ENCODE assay signal across 6 cellular contexts in the genomic region with DNA sequence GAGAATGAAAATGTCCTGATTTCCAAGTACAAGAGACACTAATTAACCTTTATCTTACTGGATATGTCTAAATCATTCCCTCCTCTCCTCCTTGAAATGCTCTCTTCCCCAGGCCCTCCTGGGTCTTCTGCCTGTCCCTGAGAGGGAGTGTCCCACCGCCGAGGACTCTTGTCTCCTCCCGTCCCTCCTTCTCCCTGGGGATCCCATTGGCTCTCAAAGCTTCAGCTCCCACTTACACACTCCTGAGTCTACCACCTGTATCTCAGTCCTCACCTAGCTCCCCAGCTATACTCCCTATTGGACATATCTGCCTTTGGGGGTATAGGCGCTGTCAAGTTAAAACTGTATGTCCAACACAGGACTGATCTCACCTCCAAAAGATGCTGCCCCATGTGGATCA.
"Had no signal": no experiment of that assay in that cellular context is flagged by ENCODE, and none has a peak within 500 bp of the region (broad histone marks: within the 10 kb centered on the region; RNA-seq: fewer than 3 reads in every experiment).

No MANE protein-coding gene starts in this region.

- H3K27ac Mint-ChIP-seq: H9 had no signal

- H2AFZ ChIP-seq: GM23248 had no signal

- DNase-seq: GM23248, GOT3, H9, HCEC 1CT, IMR-90 had no signal

- H3K4me3 Mint-ChIP-seq: H9 had no signal

- H3K4me3 ChIP-seq: GM23248, K562 had no signal

- H3K27ac ChIP-seq: GM23248 had no signal
